ENCODE assay signal across 16 cellular contexts in genomic region chrX:55116589-55116988, GRCh38. TPM values are rescaled to one million over a fixed set of nuclear protein-coding genes. Genes with fewer than 3 reads are reported as not detected.
"Had no signal": no experiment of that assay in that cellular context is flagged by ENCODE, and none has a peak within 500 bp of the region (broad histone marks: within the 10 kb centered on the region; RNA-seq: fewer than 3 reads in every experiment).

No MANE protein-coding gene starts in this region.

RNA-seq across cellular contexts. Expression of gene PAGE2, which starts 27.8 kb away (rescaled TPM):
- total RNA-seq: activated CD4-positive, alpha-beta T cell treated with anti-CD3 and anti-CD28 coated beads for 36 hours; activated CD4-positive, alpha-beta T cell treated with anti-CD3 and anti-CD28 coated beads, Interleukin-2, amount 10 ng/mL, durations not matched to agents 7 days and 5 days; activated CD8-positive, alpha-beta T cell treated with anti-CD3 and anti-CD28 coated beads, Interleukin-2, amount 10 ng/mL, durations not matched to agents 7 days and 5 days; activated naive CD8-positive, alpha-beta T cell treated with anti-CD3 and anti-CD28 coated beads, Interleukin-2, amount 10 ng/mL, durations not matched to agents 7 days and 5 days; activated T-helper 2 cell treated with anti-CD3 and anti-CD28 coated beads, Interferon-gamma antibody, Interleukin-2, Interleukin-4, amounts not matched to agents 10 μg/mL and 5 μg/mL and 100 μg/mL, durations not matched to agents 14 hours and 24 hours and 36 hours; ascending aorta; cardiac muscle cell; LHCN-M2; NCI-H460; PC-9; Right ventricle myocardium inferior; SK-MEL-5; T-cell; T-helper 17 cell; WTC11 had no signal
- polyA plus RNA-seq: adipose tissue, cardiac muscle cell had no signal

RNA-seq across cellular contexts. Expression of gene PAGE2B, which starts 41.8 kb away (rescaled TPM):
- total RNA-seq: activated CD4-positive, alpha-beta T cell treated with anti-CD3 and anti-CD28 coated beads, Interleukin-2, amount 10 ng/mL, durations not matched to agents 7 days and 5 days; ascending aorta; cardiac muscle cell; LHCN-M2; NCI-H460; PC-9; Right ventricle myocardium inferior; SK-MEL-5; T-helper 17 cell had no signal
- polyA plus RNA-seq: adipose tissue had no signal
